In genomic region chrX:147180886-147181285, GRCh38 we compare ENCODE assay signal across 1 cellular context.
A peak's percentile ranks its signal among the peaks of the same experiment; 100 is the strongest.
TF ChIP-seq lines count a peak whose summit lies in the region.

No MANE protein-coding gene starts in this region.

TF ChIP-seq in liver, 16 proteins besides CTCF, POLR2A, EP300 and RAD21 (continued from another document):
- no peak for TF ChIP-seq REST (IDR thresholded peaks at IDR 0.05)
- TF ChIP-seq, protein P1, sequence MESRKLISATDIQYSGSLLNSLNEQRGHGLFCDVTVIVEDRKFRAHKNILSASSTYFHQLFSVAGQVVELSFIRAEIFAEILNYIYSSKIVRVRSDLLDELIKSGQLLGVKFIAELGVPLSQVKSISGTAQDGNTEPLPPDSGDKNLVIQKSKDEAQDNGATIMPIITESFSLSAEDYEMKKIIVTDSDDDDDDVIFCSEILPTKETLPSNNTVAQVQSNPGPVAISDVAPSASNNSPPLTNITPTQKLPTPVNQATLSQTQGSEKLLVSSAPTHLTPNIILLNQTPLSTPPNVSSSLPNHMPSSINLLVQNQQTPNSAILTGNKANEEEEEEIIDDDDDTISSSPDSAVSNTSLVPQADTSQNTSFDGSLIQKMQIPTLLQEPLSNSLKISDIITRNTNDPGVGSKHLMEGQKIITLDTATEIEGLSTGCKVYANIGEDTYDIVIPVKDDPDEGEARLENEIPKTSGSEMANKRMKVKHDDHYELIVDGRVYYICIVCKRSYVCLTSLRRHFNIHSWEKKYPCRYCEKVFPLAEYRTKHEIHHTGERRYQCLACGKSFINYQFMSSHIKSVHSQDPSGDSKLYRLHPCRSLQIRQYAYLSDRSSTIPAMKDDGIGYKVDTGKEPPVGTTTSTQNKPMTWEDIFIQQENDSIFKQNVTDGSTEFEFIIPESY (IDR thresholded peaks at IDR 0.05), result no peak
- peak in 1 of 2 donors; percentile 42 for TF ChIP-seq RXRA (IDR thresholded peaks at IDR 0.05)
- no peak for TF ChIP-seq GABPA (IDR thresholded peaks at IDR 0.05 in 1 of 2, conservative IDR thresholded peaks at IDR 0.05 in 1 of 2)
- TF ChIP-seq HNF4A (conservative IDR thresholded peaks at IDR 0.05), result peak; percentile 80 to 84
- no peak for TF ChIP-seq FOXA2 (IDR thresholded peaks at IDR 0.05)
- no peak for TF ChIP-seq SP1 (IDR thresholded peaks at IDR 0.05)
